ENCODE assay signal across 1 cellular context in genomic region chr20:38446441-38447209, GRCh38.
TF ChIP-seq lines count a peak whose summit lies in the region.

No MANE protein-coding gene starts in this region.

TF ChIP-seq in HepG2, 621 proteins besides CTCF, POLR2A, EP300 and RAD21 (continued from another document and continues in another):
- TF ChIP-seq ZFP91 (CRISPR knock-in tag; IDR thresholded peaks at IDR 0.05; ENCODE audit: borderline replicate concordance) (peak; percentile 98), ETV5 (CRISPR knock-in tag; IDR thresholded peaks at IDR 0.05; ENCODE audit: borderline replicate concordance) (peak; percentile 95), FOXP4 (CRISPR knock-in tag; IDR thresholded peaks at IDR 0.05) (peak; percentile 81), ZNF142 (CRISPR knock-in tag; IDR thresholded peaks at IDR 0.05) (peak; percentile 92), MTA3 (CRISPR knock-in tag; IDR thresholded peaks at IDR 0.05) (0 out of 2 replicates have a peak, but pooled peaks have one; percentile 20), SOX6 (IDR thresholded peaks at IDR 0.05) (no peak), SOX6 (CRISPR knock-in tag; IDR thresholded peaks at IDR 0.05) (peak; percentile 81), FOXM1 (CRISPR knock-in tag; IDR thresholded peaks at IDR 0.05) (0 out of 2 replicates have a peak, but pooled peaks have one; percentile 30), ZNF460 (CRISPR knock-in tag; IDR thresholded peaks at IDR 0.05; ENCODE audit: borderline replicate concordance) (no peak; the same call in 1 of the 2 replicates), NCOA1 (CRISPR knock-in tag; IDR thresholded peaks at IDR 0.05) (peak; percentile 35; the same call in 1 of the 2 replicates), ATF2 (CRISPR knock-in tag; IDR thresholded peaks at IDR 0.05) (peak; percentile 94), ZNF576 (CRISPR knock-in tag; IDR thresholded peaks at IDR 0.05) (peak; percentile 42; the same call in 1 of the 2 replicates), NFRKB (IDR thresholded peaks at IDR 0.05) (no peak), ZNF598 (CRISPR knock-in tag; IDR thresholded peaks at IDR 0.05; ENCODE audit: borderline replicate concordance) (peak; percentile 96; the same call in 1 of the 2 replicates), PATZ1 (CRISPR knock-in tag; IDR thresholded peaks at IDR 0.05) (peak; percentile 93), ZNF501 (CRISPR knock-in tag; IDR thresholded peaks at IDR 0.05) (peak; percentile 98), SMAD3 (CRISPR knock-in tag; IDR thresholded peaks at IDR 0.05) (peak; percentile 100), ERF (CRISPR knock-in tag; IDR thresholded peaks at IDR 0.05) (peak; percentile 99), ZBTB33 (CRISPR knock-in tag; IDR thresholded peaks at IDR 0.05) (peak; percentile 93), ATF1 (CRISPR knock-in tag; IDR thresholded peaks at IDR 0.05) (peak; percentile 82), BRD4 (CRISPR knock-in tag; IDR thresholded peaks at IDR 0.05) (peak; percentile 99), ZNF558 (CRISPR knock-in tag; IDR thresholded peaks at IDR 0.05; ENCODE audit: borderline replicate concordance) (peak; percentile 98), ZNF788 (CRISPR knock-in tag; IDR thresholded peaks at IDR 0.05; ENCODE audit: borderline replicate concordance) (peak; percentile 100), FOXP1 (IDR thresholded peaks at IDR 0.05) (no peak), FOXP1 (CRISPR knock-in tag; IDR thresholded peaks at IDR 0.05) (peak; percentile 45; the same call in 1 of the 2 replicates), ZFP36L2 (CRISPR knock-in tag; IDR thresholded peaks at IDR 0.05) (peak; percentile 88)
- TF ChIP-seq, protein P1, sequence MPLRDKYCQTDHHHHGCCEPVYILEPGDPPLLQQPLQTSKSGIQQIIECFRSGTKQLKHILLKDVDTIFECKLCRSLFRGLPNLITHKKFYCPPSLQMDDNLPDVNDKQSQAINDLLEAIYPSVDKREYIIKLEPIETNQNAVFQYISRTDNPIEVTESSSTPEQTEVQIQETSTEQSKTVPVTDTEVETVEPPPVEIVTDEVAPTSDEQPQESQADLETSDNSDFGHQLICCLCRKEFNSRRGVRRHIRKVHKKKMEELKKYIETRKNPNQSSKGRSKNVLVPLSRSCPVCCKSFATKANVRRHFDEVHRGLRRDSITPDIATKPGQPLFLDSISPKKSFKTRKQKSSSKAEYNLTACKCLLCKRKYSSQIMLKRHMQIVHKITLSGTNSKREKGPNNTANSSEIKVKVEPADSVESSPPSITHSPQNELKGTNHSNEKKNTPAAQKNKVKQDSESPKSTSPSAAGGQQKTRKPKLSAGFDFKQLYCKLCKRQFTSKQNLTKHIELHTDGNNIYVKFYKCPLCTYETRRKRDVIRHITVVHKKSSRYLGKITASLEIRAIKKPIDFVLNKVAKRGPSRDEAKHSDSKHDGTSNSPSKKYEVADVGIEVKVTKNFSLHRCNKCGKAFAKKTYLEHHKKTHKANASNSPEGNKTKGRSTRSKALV (CRISPR knock-in tag; IDR thresholded peaks at IDR 0.05): peak; percentile 90; the same call in 1 of the 2 replicates
- TF ChIP-seq, protein P2, sequence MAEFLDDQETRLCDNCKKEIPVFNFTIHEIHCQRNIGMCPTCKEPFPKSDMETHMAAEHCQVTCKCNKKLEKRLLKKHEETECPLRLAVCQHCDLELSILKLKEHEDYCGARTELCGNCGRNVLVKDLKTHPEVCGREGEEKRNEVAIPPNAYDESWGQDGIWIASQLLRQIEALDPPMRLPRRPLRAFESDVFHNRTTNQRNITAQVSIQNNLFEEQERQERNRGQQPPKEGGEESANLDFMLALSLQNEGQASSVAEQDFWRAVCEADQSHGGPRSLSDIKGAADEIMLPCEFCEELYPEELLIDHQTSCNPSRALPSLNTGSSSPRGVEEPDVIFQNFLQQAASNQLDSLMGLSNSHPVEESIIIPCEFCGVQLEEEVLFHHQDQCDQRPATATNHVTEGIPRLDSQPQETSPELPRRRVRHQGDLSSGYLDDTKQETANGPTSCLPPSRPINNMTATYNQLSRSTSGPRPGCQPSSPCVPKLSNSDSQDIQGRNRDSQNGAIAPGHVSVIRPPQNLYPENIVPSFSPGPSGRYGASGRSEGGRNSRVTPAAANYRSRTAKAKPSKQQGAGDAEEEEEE (CRISPR knock-in tag; IDR thresholded peaks at IDR 0.05; ENCODE audit: borderline replicate concordance): peak; percentile 99; the same call in 1 of the 2 replicates
- TF ChIP-seq, protein P3, sequence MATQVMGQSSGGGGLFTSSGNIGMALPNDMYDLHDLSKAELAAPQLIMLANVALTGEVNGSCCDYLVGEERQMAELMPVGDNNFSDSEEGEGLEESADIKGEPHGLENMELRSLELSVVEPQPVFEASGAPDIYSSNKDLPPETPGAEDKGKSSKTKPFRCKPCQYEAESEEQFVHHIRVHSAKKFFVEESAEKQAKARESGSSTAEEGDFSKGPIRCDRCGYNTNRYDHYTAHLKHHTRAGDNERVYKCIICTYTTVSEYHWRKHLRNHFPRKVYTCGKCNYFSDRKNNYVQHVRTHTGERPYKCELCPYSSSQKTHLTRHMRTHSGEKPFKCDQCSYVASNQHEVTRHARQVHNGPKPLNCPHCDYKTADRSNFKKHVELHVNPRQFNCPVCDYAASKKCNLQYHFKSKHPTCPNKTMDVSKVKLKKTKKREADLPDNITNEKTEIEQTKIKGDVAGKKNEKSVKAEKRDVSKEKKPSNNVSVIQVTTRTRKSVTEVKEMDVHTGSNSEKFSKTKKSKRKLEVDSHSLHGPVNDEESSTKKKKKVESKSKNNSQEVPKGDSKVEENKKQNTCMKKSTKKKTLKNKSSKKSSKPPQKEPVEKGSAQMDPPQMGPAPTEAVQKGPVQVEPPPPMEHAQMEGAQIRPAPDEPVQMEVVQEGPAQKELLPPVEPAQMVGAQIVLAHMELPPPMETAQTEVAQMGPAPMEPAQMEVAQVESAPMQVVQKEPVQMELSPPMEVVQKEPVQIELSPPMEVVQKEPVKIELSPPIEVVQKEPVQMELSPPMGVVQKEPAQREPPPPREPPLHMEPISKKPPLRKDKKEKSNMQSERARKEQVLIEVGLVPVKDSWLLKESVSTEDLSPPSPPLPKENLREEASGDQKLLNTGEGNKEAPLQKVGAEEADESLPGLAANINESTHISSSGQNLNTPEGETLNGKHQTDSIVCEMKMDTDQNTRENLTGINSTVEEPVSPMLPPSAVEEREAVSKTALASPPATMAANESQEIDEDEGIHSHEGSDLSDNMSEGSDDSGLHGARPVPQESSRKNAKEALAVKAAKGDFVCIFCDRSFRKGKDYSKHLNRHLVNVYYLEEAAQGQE (IDR thresholded peaks at IDR 0.05; ENCODE audit: borderline replicate concordance in 1 of 2, low read depth in 1 of 2, low read length in 2 of 2): peak in 1 of 2 experiments; percentile 80; a peak in 1 of 4 replicates
